ENCODE assay signal across 28 cellular contexts in the genomic region with DNA sequence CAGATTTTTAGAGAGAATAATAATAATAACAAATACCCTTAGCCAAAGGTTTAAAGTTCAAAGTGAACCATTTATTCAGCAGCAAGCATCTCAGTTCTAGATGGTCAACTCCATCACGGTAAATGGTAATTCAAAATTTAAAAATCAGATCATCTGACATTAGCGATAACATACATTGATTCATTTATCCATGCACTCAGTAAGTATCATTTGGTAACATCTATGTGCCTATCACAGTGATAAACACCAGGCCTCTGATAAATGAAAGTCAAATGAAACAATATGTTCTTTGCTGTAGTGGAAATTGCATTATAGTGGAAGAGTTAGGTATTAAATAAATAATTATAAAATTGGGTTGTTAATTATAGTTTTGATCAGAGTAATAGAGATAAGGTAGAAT.
"Had no signal": no experiment of that assay in that cellular context is flagged by ENCODE, and none has a peak within 500 bp of the region (broad histone marks: within the 10 kb centered on the region; RNA-seq: fewer than 3 reads in every experiment).

No MANE protein-coding gene starts in this region.

- H3K4me3 ChIP-seq: stomach, suprapubic skin, testis, thoracic aorta, thyroid gland, tibial artery, tibial nerve, transverse colon, upper lobe of left lung, upper lobe of right lung, uterus, vagina had no signal

- ATAC-seq: stimulated activated effector memory CD8-positive, alpha-beta T cell treated with anti-CD3 and anti-CD28 coated beads, Interleukin-12 subunit alpha, Interleukin-12 subunit beta, amount 100 ng/mL, for 72 hours; stimulated activated memory B cell treated with anti-CD40 and anti-IgM and Interleukin-4, amounts not matched to agents 10 μg/mL and 1 μg/mL and 100 μg/mL, for 72 hours; stimulated activated naive B cell treated with anti-CD40 and anti-IgM and Interleukin-4, amounts not matched to agents 10 μg/mL and 1 μg/mL and 100 μg/mL, for 72 hours; stimulated activated naive CD8-positive, alpha-beta T cell treated with anti-CD3 and anti-CD28 coated beads, Interleukin-15, amount 100 ng/mL, for 72 hours; stimulated activated naive CD8-positive, alpha-beta T cell treated with anti-CD3 and anti-CD28 coated beads, Interleukin-15, Interleukin-2, amounts not matched to agents 100 U/mL and 50 U/mL, for 24 hours; upper lobe of right lung had no signal

- H3K36me3 Mint-ChIP-seq: stimulated activated effector memory CD8-positive, alpha-beta T cell treated with anti-CD3 and anti-CD28 coated beads, Interleukin-12 subunit alpha, Interleukin-12 subunit beta, amount 100 ng/mL, for 72 hours; stimulated activated memory B cell treated with anti-CD40 and anti-IgM and Interleukin-4, amounts not matched to agents 10 μg/mL and 1 μg/mL and 100 μg/mL, for 72 hours; stimulated activated naive B cell treated with anti-CD40 and anti-IgM and Interleukin-4, amounts not matched to agents 10 μg/mL and 1 μg/mL and 100 μg/mL, for 72 hours; type B pancreatic cell had no signal

- DNase-seq: stimulated activated CD4-positive, alpha-beta T cell treated with anti-CD3 and anti-CD28 coated beads, Interleukin-2, amount 100 ng/mL, for 48 hours; stimulated activated CD4-positive, alpha-beta T cell treated with anti-CD3 and anti-CD28 coated beads, Interleukin-4, amount 100 ng/mL, for 1 hour; stimulated activated CD4-positive, alpha-beta T cell treated with anti-CD3 and anti-CD28 coated beads, Interleukin-4, amount 100 ng/mL, for 24 hours; stimulated activated CD4-positive, alpha-beta T cell treated with anti-CD3 and anti-CD28 coated beads, Interleukin-4, amount 100 ng/mL, for 4 hours; stimulated activated CD8-positive, alpha-beta memory T cell treated with anti-CD3 and anti-CD28 coated beads, Interleukin-4, amount 100 ng/mL, for 48 hours; stimulated activated naive B cell treated with anti-CD40 and anti-IgM and Interleukin-4, amounts not matched to agents 10 μg/mL and 1 μg/mL and 100 μg/mL, for 72 hours; stimulated activated naive CD4-positive, alpha-beta T cell; stimulated activated naive CD4-positive, alpha-beta T cell treated with Interleukin-2 at 50 U/mL for 16 hours; stimulated activated naive CD8-positive, alpha-beta T cell treated with anti-CD3 and anti-CD28 coated beads, Interleukin-15, amount 100 ng/mL, for 72 hours; stimulated activated naive CD8-positive, alpha-beta T cell treated with anti-CD3 and anti-CD28 coated beads, Interleukin-15, Interleukin-2, amounts not matched to agents 100 U/mL and 50 U/mL, for 24 hours; stomach; substantia nigra; testis; thyroid gland; tibial artery; transverse colon; trophoblast cell; upper lobe of left lung; upper lobe of right lung; uterus had no signal

- H3K27me3 Mint-ChIP-seq: stimulated activated memory B cell treated with anti-CD40 and anti-IgM and Interleukin-4, amounts not matched to agents 10 μg/mL and 1 μg/mL and 100 μg/mL, for 72 hours; stimulated activated naive B cell treated with anti-CD40 and anti-IgM and Interleukin-4, amounts not matched to agents 10 μg/mL and 1 μg/mL and 100 μg/mL, for 72 hours; stimulated activated naive CD8-positive, alpha-beta T cell treated with anti-CD3 and anti-CD28 coated beads, Interleukin-15, amount 100 ng/mL, for 72 hours; stimulated activated naive CD8-positive, alpha-beta T cell treated with anti-CD3 and anti-CD28 coated beads, Interleukin-15, Interleukin-2, amounts not matched to agents 100 ng/mL and 50 ng/mL, for 24 hours; type B pancreatic cell had no signal

- H3K27ac Mint-ChIP-seq: stimulated activated effector memory CD8-positive, alpha-beta T cell treated with anti-CD3 and anti-CD28 coated beads, Interleukin-12 subunit alpha, Interleukin-12 subunit beta, amount 100 ng/mL, for 72 hours; stimulated activated memory B cell treated with anti-CD40 and anti-IgM and Interleukin-4, amounts not matched to agents 10 μg/mL and 1 μg/mL and 100 μg/mL, for 72 hours; stimulated activated naive B cell treated with anti-CD40 and anti-IgM and Interleukin-4, amounts not matched to agents 10 μg/mL and 1 μg/mL and 100 μg/mL, for 72 hours; stimulated activated naive CD8-positive, alpha-beta T cell treated with anti-CD3 and anti-CD28 coated beads, Interleukin-15, amount 100 ng/mL, for 72 hours; stimulated activated naive CD8-positive, alpha-beta T cell treated with anti-CD3 and anti-CD28 coated beads, Interleukin-15, Interleukin-2, amounts not matched to agents 100 ng/mL and 50 ng/mL, for 24 hours; type B pancreatic cell had no signal

- H3K4me1 Mint-ChIP-seq: stimulated activated effector memory CD8-positive, alpha-beta T cell treated with anti-CD3 and anti-CD28 coated beads, Interleukin-12 subunit alpha, Interleukin-12 subunit beta, amount 100 ng/mL, for 72 hours; stimulated activated memory B cell treated with anti-CD40 and anti-IgM and Interleukin-4, amounts not matched to agents 10 μg/mL and 1 μg/mL and 100 μg/mL, for 72 hours; stimulated activated naive B cell treated with anti-CD40 and anti-IgM and Interleukin-4, amounts not matched to agents 10 μg/mL and 1 μg/mL and 100 μg/mL, for 72 hours; stimulated activated naive CD8-positive, alpha-beta T cell treated with anti-CD3 and anti-CD28 coated beads, Interleukin-15, amount 100 ng/mL, for 72 hours had no signal

- H3K4me1 ChIP-seq: suprapubic skin, testis, thyroid gland, transverse colon, upper lobe of left lung, upper lobe of right lung, uterus, vagina had no signal

- H3K27me3 ChIP-seq: stomach, suprapubic skin, testis, thyroid gland, tibial artery, tibial nerve, transverse colon, upper lobe of left lung, upper lobe of right lung, uterus, vagina had no signal

- H3K9me3 Mint-ChIP-seq: stimulated activated memory B cell treated with anti-CD40 and anti-IgM and Interleukin-4, amounts not matched to agents 10 μg/mL and 1 μg/mL and 100 μg/mL, for 72 hours; stimulated activated naive B cell treated with anti-CD40 and anti-IgM and Interleukin-4, amounts not matched to agents 10 μg/mL and 1 μg/mL and 100 μg/mL, for 72 hours; stimulated activated naive CD8-positive, alpha-beta T cell treated with anti-CD3 and anti-CD28 coated beads, Interleukin-15, Interleukin-2, amounts not matched to agents 100 ng/mL and 50 ng/mL, for 24 hours; type B pancreatic cell had no signal

- H3K27ac ChIP-seq: stomach, suprapubic skin, testis, thoracic aorta, thyroid gland, tibial artery, tibial nerve, transverse colon, upper lobe of left lung, upper lobe of right lung, uterus, vagina had no signal

- H3K9me3 ChIP-seq: stomach, suprapubic skin, testis, thoracic aorta, thyroid gland, tibial artery, tibial nerve, transverse colon, upper lobe of left lung, upper lobe of right lung, uterus, vagina had no signal

- H3K4me3 Mint-ChIP-seq: stimulated activated effector memory CD8-positive, alpha-beta T cell treated with anti-CD3 and anti-CD28 coated beads, Interleukin-12 subunit alpha, Interleukin-12 subunit beta, amount 100 ng/mL, for 72 hours; stimulated activated memory B cell treated with anti-CD40 and anti-IgM and Interleukin-4, amounts not matched to agents 10 μg/mL and 1 μg/mL and 100 μg/mL, for 72 hours; stimulated activated naive B cell treated with anti-CD40 and anti-IgM and Interleukin-4, amounts not matched to agents 10 μg/mL and 1 μg/mL and 100 μg/mL, for 72 hours; stimulated activated naive CD8-positive, alpha-beta T cell treated with anti-CD3 and anti-CD28 coated beads, Interleukin-15, amount 100 ng/mL, for 72 hours; stimulated activated naive CD8-positive, alpha-beta T cell treated with anti-CD3 and anti-CD28 coated beads, Interleukin-15, Interleukin-2, amounts not matched to agents 100 ng/mL and 50 ng/mL, for 24 hours; type B pancreatic cell had no signal

- H3K36me3 ChIP-seq: stomach, suprapubic skin, thoracic aorta, thyroid gland, tibial artery, tibial nerve, transverse colon, upper lobe of left lung, upper lobe of right lung, uterus, vagina had no signal
